In genomic region chr1:235633220-235633540, GRCh38 we compare ENCODE assay signal across 1 cellular context.
TF ChIP-seq lines count a peak whose summit lies in the region.

No MANE protein-coding gene starts in this region.

TF ChIP-seq in endothelial cell of umbilical vein, 7 proteins besides CTCF, POLR2A, EP300 and RAD21 (continued from another document):
- TF ChIP-seq EZH2 (IDR thresholded peaks at IDR 0.05; ENCODE audit: borderline replicate concordance, low read depth, low read length, severe bottlenecking) = no peak
- no peak for TF ChIP-seq JUN (IDR thresholded peaks at IDR 0.05; ENCODE audit: borderline replicate concordance, insufficient read depth, insufficient read length, low read depth)
- TF ChIP-seq, protein P1, sequence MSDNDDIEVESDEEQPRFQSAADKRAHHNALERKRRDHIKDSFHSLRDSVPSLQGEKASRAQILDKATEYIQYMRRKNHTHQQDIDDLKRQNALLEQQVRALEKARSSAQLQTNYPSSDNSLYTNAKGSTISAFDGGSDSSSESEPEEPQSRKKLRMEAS (IDR thresholded peaks at IDR 0.05; ENCODE audit: insufficient read depth, insufficient read length) = no peak
- no peak for TF ChIP-seq MYC (IDR thresholded peaks at IDR 0.05; ENCODE audit: low read depth, low read length)
